In genomic region chr11:128626913-128627665, GRCh38 we compare ENCODE assay signal across 15 cellular contexts. TPM values are rescaled to one million over a fixed set of nuclear protein-coding genes. Genes with fewer than 3 reads are reported as not detected.
A peak's percentile ranks its signal among the peaks of the same experiment; 100 is the strongest.
DNase-seq lines count a peak whose midpoint lies in the region; ATAC-seq and TF ChIP-seq lines count a peak whose summit lies in the region.
"Had no signal": no experiment of that assay in that cellular context is flagged by ENCODE, and none has a peak within 500 bp of the region (broad histone marks: within the 10 kb centered on the region; RNA-seq: fewer than 3 reads in every experiment).

No MANE protein-coding gene starts in this region.

- no peak for TF ChIP-seq POLR2A in stomach (IDR thresholded peaks at IDR 0.05)

- peak overlapping the region; percentile 80 to 84 for H3K4me3 Mint-ChIP-seq in activated T-cell treated with anti-CD3 and anti-CD28 coated beads, Interleukin-2, amount 50 U/mL, for 72 hours
- peak overlapping the region; percentile 63 for H3K4me3 Mint-ChIP-seq in T-helper 17 cell
- H3K4me3 Mint-ChIP-seq: brain, nephron had no signal

- TF ChIP-seq CTCF in left lung (IDR thresholded peaks at IDR 0.05) (no peak), stomach (IDR thresholded peaks at IDR 0.05) (no peak)

- H3K9me3 ChIP-seq in T-helper 17 cell (ENCODE audit: control insufficient read depth, low read length, poor library complexity, severe bottlenecking) (no peaks in the 10 kb centered on the region), left lung (no peaks in the 10 kb centered on the region), stomach (no peaks in the 10 kb centered on the region)

- DNase-seq in activated T-cell treated with anti-CD3 and anti-CD28 coated beads, Interleukin-2, amount 50 U/mL, for 72 hours = no peak
- DNase-seq in activated T-cell treated with anti-CD3 and anti-CD28 coated beads for 4 hours (no peak), T-helper 17 cell (no peak), left lung (no peak), stomach (no peak), DMS 273 treated with DMSO at 0.1 percent for 48 hours (lab: John Stamatoyannopoulos, UW) (no peak), OCI-M2 (lab: John Stamatoyannopoulos, UW; ENCODE audit: unreplicated experiment) (no peak), UCSD-AML1 (lab: John Stamatoyannopoulos, UW; ENCODE audit: unreplicated experiment) (no peak)
- DNase-seq: dorsolateral prefrontal cortex, hypothalamus, left ventricle myocardium superior, WERI-Rb-1 had no signal

- H3K4me3 ChIP-seq in left lung = no peak overlapping the region
- H3K4me3 ChIP-seq in stomach = no peak overlapping the region
- H3K4me3 ChIP-seq: dorsolateral prefrontal cortex, SK-N-MC had no signal

- no peaks in the 10 kb centered on the region for H3K36me3 Mint-ChIP-seq in activated T-cell treated with anti-CD3 and anti-CD28 coated beads, Interleukin-2, amount 50 U/mL, for 72 hours (ENCODE audit: insufficient read depth in 2 of 2)
- no peaks in the 10 kb centered on the region for H3K36me3 Mint-ChIP-seq in T-helper 17 cell (ENCODE audit: low read depth)
- H3K36me3 Mint-ChIP-seq: brain had no signal

- WGBS in stomach, 5 donors = 81 to 86% (median 85%) methylated on average over 15 to 16 of the region's 16 CpGs

- intact Hi-C loops in left lung (cut with DNase I) = loop anchor here in 1 of 2 donors (10.0 kb wide), 1 partner anchor 332 kb away; no protein-coding TSS in a partner anchor
- intact Hi-C loops in stomach (cut with DNase I; ENCODE audit: low total_unique reads) = loop anchor here (10.0 kb wide), 1 partner anchor 102 kb away; no protein-coding TSS in a partner anchor

- H3K4me1 Mint-ChIP-seq in activated T-cell treated with anti-CD3 and anti-CD28 coated beads, Interleukin-2, amount 50 U/mL, for 72 hours (ENCODE audit: low read depth) = peaks cover 99% of the 10 kb centered on the region
- peaks cover 73% of the 10 kb centered on the region for H3K4me1 Mint-ChIP-seq in T-helper 17 cell

- TF ChIP-seq EP300 in stomach (IDR thresholded peaks at IDR 0.05) = no peak

- H3K4me1 ChIP-seq in left lung (peaks cover 6 to 61% of the 10 kb centered on the region in 2 donors), stomach (peaks cover 13 to 58% (median 24%) of the 10 kb centered on the region in 4 donors)

- no peaks in the 10 kb centered on the region for H3K9me3 Mint-ChIP-seq in activated T-cell treated with anti-CD3 and anti-CD28 coated beads, Interleukin-2, amount 50 U/mL, for 72 hours
- H3K9me3 Mint-ChIP-seq: brain, nephron had no signal

- ATAC-seq in activated T-cell treated with anti-CD3 and anti-CD28 coated beads, Interleukin-2, amount 50 U/mL, for 72 hours (replicated peaks in 1 of 2) = no peak
- ATAC-seq in T-helper 17 cell (no peak), left lung (no peak)
- ATAC-seq: left ventricle myocardium superior had no signal

- H3K27me3 ChIP-seq in left lung (no peaks in the 10 kb centered on the region), stomach (no peaks in the 10 kb centered on the region)

- H3K27ac Mint-ChIP-seq in activated T-cell treated with anti-CD3 and anti-CD28 coated beads, Interleukin-2, amount 50 U/mL, for 72 hours = peak overlapping the region; percentile 97
- H3K27ac Mint-ChIP-seq in T-helper 17 cell = peak overlapping the region; percentile 98
- H3K27ac Mint-ChIP-seq: brain had no signal

- no peaks in the 10 kb centered on the region for H3K27me3 Mint-ChIP-seq in activated T-cell treated with anti-CD3 and anti-CD28 coated beads, Interleukin-2, amount 50 U/mL, for 72 hours (ENCODE audit: low read depth)
- H3K27me3 Mint-ChIP-seq in T-helper 17 cell = no peaks in the 10 kb centered on the region

- H3K36me3 ChIP-seq in left lung (no peaks in the 10 kb centered on the region), stomach (no peaks in the 10 kb centered on the region)
- H3K36me3 ChIP-seq: WERI-Rb-1 had no signal

- H3K27ac ChIP-seq in left lung (peak overlapping the region; percentile 4 to 42), stomach (peak overlapping the region in 4 of 5 donors; percentile 43 to 61 (median 52))
- H3K27ac ChIP-seq: dorsolateral prefrontal cortex, SK-N-MC, WERI-Rb-1 had no signal

RNA-seq across cellular contexts. Expression of gene ETS1, which starts 39.7 kb away (rescaled TPM):
- total RNA-seq in activated T-cell treated with anti-CD3 and anti-CD28 coated beads, Interleukin-2, amount 50 U/mL, for 72 hours = 100 to 1,000 TPM; 713 to 736 TPM
- total RNA-seq in T-helper 17 cell (100 to 1,000 TPM; 670 to 745 TPM), left lung (100 to 1,000 TPM in 1 of 2 donors, 10 to 100 TPM in 1; 70.2 to 108 TPM), stomach (10 to 100 TPM in 4 of 5 donors, 1 to 10 TPM in 1; 8.8 to 72.5 (median 24.6) TPM)
- polyA plus RNA-seq in stomach = 10 to 100 TPM in 2 of 3 donors, 1 to 10 TPM in 1; 7.0 to 35.4 (median 20.4) TPM

Comparison
In these comparisons a context has a peak if more than half of its experiments do, and no peak if none do; other contexts are left out.
1. RNA of gene ETS1, which starts 39.7 kb away (total RNA-seq): 670 to 745 TPM in T-helper 17 cell and 713 to 736 TPM in activated T-cell treated with anti-CD3 and anti-CD28 coated beads, Interleukin-2, amount 50 U/mL, for 72 hours; 70.2 to 108 TPM in left lung and 8.8 to 72.5 TPM in stomach; every median in the first group is over 4 times any median in the second.